In genomic region chr9:121331992-121332685, GRCh38 we compare ENCODE assay signal across 8 cellular contexts. TPM values are rescaled to one million over a fixed set of nuclear protein-coding genes. Genes with fewer than 3 reads are reported as not detected.
DNase-seq lines count a peak whose midpoint lies in the region; ATAC-seq and TF ChIP-seq lines count a peak whose summit lies in the region.

No MANE protein-coding gene starts in this region.

- CTCF ChIA-PET in IMR-90 (lab: Yijun Ruan, JAX), result interaction anchor here (0.5 to 1.2 kb wide), 6 partner anchors 8 to 562 kb away, joined by 3 to 6 read pairs (median 4); no protein-coding TSS in a partner anchor

- peak overlapping the region in 1 of 2 experiments; percentile 39; a peak in 1 of 4 replicates for H4K8ac ChIP-seq in IMR-90 (ENCODE audit: low read depth in 2 of 2, low read length in 2 of 2)

- DNase-seq in IMR-90, result peak; percentile 63
- peak; percentile 60 for DNase-seq in dedifferentiated amniotic fluid mesenchymal stem cell (ENCODE audit: extremely low spot score)
- no peak for DNase-seq in thyroid gland
- DNase-seq in MM.1S, result no peak
- DNase-seq in LoVo (ENCODE audit: low spot score), result no peak
- DNase-seq in NCI-H2107 (lab: John Stamatoyannopoulos, UW), result no peak

- H3K79me2 ChIP-seq in MM.1S (ENCODE audit: low read length), result no peaks in the 10 kb centered on the region

- H2AFZ ChIP-seq in IMR-90 (replicated peaks; ENCODE audit: low read length, poor library complexity), result no peak overlapping the region
- no peak overlapping the region for H2AFZ ChIP-seq in MM.1S (ENCODE audit: low read length)

- no peak overlapping the region; the same call in 1 of the 2 replicates for H3K23ac ChIP-seq in IMR-90 (ENCODE audit: low read depth, low read length)

- BruUV-seq in IMR-90 (replicated peaks; lab: Mats Ljungman, UMichigan), result no TSS peak

- H3K4ac ChIP-seq in IMR-90 (ENCODE audit: low read depth, low read length), result peak overlapping the region; percentile 47

- H3K27me3 ChIP-seq in IMR-90 (ENCODE audit: control insufficient read depth, insufficient read depth, low read length) (no peaks in the 10 kb centered on the region), liver (ENCODE audit: control insufficient read depth in 4 of 4, insufficient read depth in 4 of 4, low read length in 3 of 4) (no peaks in the 10 kb centered on the region), thyroid gland (no peaks in the 10 kb centered on the region), MM.1S (replicated peaks; ENCODE audit: insufficient read depth, low read length) (no peaks in the 10 kb centered on the region)

- H3K9ac ChIP-seq in IMR-90 (ENCODE audit: low read depth, low read length) (no peak overlapping the region), liver (ENCODE audit: low read depth in 1 of 2, low read length in 2 of 2) (no peak overlapping the region), MM.1S (ENCODE audit: low read length) (no peak overlapping the region)

- H3K18ac ChIP-seq in IMR-90 (ENCODE audit: low read depth, low read length), result 0 out of 2 replicates have a peak overlapping the region, but pooled peaks have one; percentile 7

- H3K9me3 ChIP-seq in IMR-90 (ENCODE audit: control insufficient read depth, insufficient read depth, low read length), result no peaks in the 10 kb centered on the region
- H3K9me3 ChIP-seq in liver (ENCODE audit: control insufficient read depth in 4 of 4, low read length in 3 of 4), result no peaks in the 10 kb centered on the region
- no peaks in the 10 kb centered on the region for H3K9me3 ChIP-seq in thyroid gland
- no peaks in the 10 kb centered on the region for H3K9me3 ChIP-seq in MM.1S (replicated peaks; ENCODE audit: insufficient read depth, low read length)

- peak overlapping the region; percentile 27; the same call in 1 of the 2 replicates for H2BK20ac ChIP-seq in IMR-90 (ENCODE audit: low read depth, low read length)

- H3K79me1 ChIP-seq in IMR-90 (ENCODE audit: low read depth in 1 of 2, low read length in 2 of 2), result peaks cover 3 to 48% of the 10 kb centered on the region in 2 experiments; a peak in 2 of 4 replicates

- no peak overlapping the region for H2BK15ac ChIP-seq in IMR-90 (ENCODE audit: low read depth, low read length)

- H3K9me2 ChIP-seq in MM.1S (replicated peaks; ENCODE audit: insufficient read depth, low read length), result no peaks in the 10 kb centered on the region

- intact Hi-C loops in IMR-90 (cut with micrococcal nuclease) (no loop called here), thyroid gland (cut with DNase I) (no loop called here)

- 67% methylated on average over 1 of the region's 14 CpGs; no CpG with 5 or more reads in 1 of the 2 experiments for WGBS in IMR-90 (ENCODE audit: extremely low coverage in 2 of 2, insufficient read length in 1 of 2), 2 experiments
- 88% methylated on average over 14 of the region's 14 CpGs for WGBS in liver
- WGBS in thyroid gland, 2 donors, result 74 to 77% methylated on average over 14 of the region's 14 CpGs

- 0 out of 2 replicates have a peak overlapping the region, but pooled peaks have one; percentile 20 for H2BK120ac ChIP-seq in IMR-90 (ENCODE audit: low read depth, low read length)

- H2AK5ac ChIP-seq in IMR-90 (ENCODE audit: low read depth, low read length), result peak overlapping the region; percentile 5; the same call in 1 of the 2 replicates

- H3K4me3 ChIP-seq in IMR-90 (ENCODE audit: insufficient read depth, low read depth, low read length) (no peak overlapping the region), liver (ENCODE audit: low read depth in 1 of 3, low read length in 3 of 3) (no peak overlapping the region), thyroid gland (replicated peaks in 1 of 3) (no peak overlapping the region), MM.1S (ENCODE audit: low read length) (no peak overlapping the region)

- in situ Hi-C loops in IMR-90 (cut with MboI; ENCODE audit: low sequenced_read_pairs), result no loop called here

- H2AK9ac ChIP-seq in IMR-90 (replicated peaks; ENCODE audit: low read depth, low read length, poor library complexity), result no peak overlapping the region

- peak; percentile 29; the same call in 1 of the 2 replicates for TF ChIP-seq RAD21 in IMR-90 (IDR thresholded peaks at IDR 0.05; ENCODE audit: low read length)
- TF ChIP-seq RAD21 in liver (IDR thresholded peaks at IDR 0.05), result peak; percentile 32 to 46

- H3K9me1 ChIP-seq in IMR-90 (ENCODE audit: insufficient read depth, low read length), result peaks cover 13% of the 10 kb centered on the region

- H3K36me3 ChIP-seq in IMR-90 (ENCODE audit: control insufficient read depth, insufficient read depth, low read length) (peaks cover 71% of the 10 kb centered on the region), liver (ENCODE audit: control insufficient read depth in 4 of 4, insufficient read depth in 3 of 4, low read depth in 1 of 4, low read length in 3 of 4) (peaks cover 9 to 30% (median 20%) of the 10 kb centered on the region in 4 donors), thyroid gland (peaks cover 41 to 55% of the 10 kb centered on the region in 2 donors), MM.1S (replicated peaks; ENCODE audit: insufficient read depth, low read length) (no peaks in the 10 kb centered on the region)

- H3K4me1 ChIP-seq in IMR-90 (ENCODE audit: control insufficient read depth, insufficient read depth, low read length), result peaks cover 10% of the 10 kb centered on the region
- peaks cover 0 to 3% (median 2%) of the 10 kb centered on the region in 4 donors for H3K4me1 ChIP-seq in liver (ENCODE audit: control insufficient read depth in 4 of 4, insufficient read depth in 4 of 4, low read length in 3 of 4)
- peaks cover 0 to 3% of the 10 kb centered on the region in 2 donors for H3K4me1 ChIP-seq in thyroid gland
- no peaks in the 10 kb centered on the region for H3K4me1 ChIP-seq in MM.1S (ENCODE audit: low read length)

- H4K91ac ChIP-seq in IMR-90 (ENCODE audit: insufficient read depth, low read depth, low read length), result 0 out of 2 replicates have a peak overlapping the region, but pooled peaks have one; percentile 8

- H2BK5ac ChIP-seq in IMR-90 (ENCODE audit: low read depth, low read length, poor library complexity, severe bottlenecking), result no peak overlapping the region

- no peak overlapping the region for H3K56ac ChIP-seq in IMR-90 (ENCODE audit: extremely low read depth, insufficient read depth, low read length)

- dilution Hi-C loops in IMR-90 (cut with HindIII; ENCODE audit: low sequenced_read_pairs, unreplicated experiment), result no loop called here

- H4K20me1 ChIP-seq in IMR-90 (ENCODE audit: insufficient read depth, low read length) (no peaks in the 10 kb centered on the region; the same call in 1 of the 2 replicates), MM.1S (ENCODE audit: insufficient read depth, low read length) (no peaks in the 10 kb centered on the region)

- H3K14ac ChIP-seq in IMR-90 (replicated peaks; ENCODE audit: low read depth, low read length), result peak overlapping the region; percentile 7; the same call in 1 of the 2 replicates

- peak; percentile 69 for ATAC-seq in IMR-90 (ENCODE audit: low read depth)
- ATAC-seq in HG03045 (IDR thresholded peaks at IDR 0.05; ENCODE audit: unreplicated experiment), result no peak

- H3F3A ChIP-seq in MM.1S (ENCODE audit: insufficient read depth, low read length), result no peaks in the 10 kb centered on the region

- H3K4me2 ChIP-seq in IMR-90 (ENCODE audit: low read depth, low read length), result no peak overlapping the region
- no peak overlapping the region for H3K4me2 ChIP-seq in MM.1S (ENCODE audit: low read depth, low read length)

- TF ChIP-seq CTCF in IMR-90 (conservative IDR thresholded peaks at IDR 0.05; ENCODE audit: low read depth, low read length) (peak; percentile 56), liver (IDR thresholded peaks at IDR 0.05; ENCODE audit: low read depth, low read length, missing input control) (peak; percentile 30), thyroid gland (IDR thresholded peaks at IDR 0.05) (peak in 1 of 6 experiments; percentile 10), MM.1S (IDR thresholded peaks at IDR 0.05; ENCODE audit: low read length) (no peak)

- peak overlapping the region; percentile 50; the same call in 1 of the 2 replicates for H3K27ac ChIP-seq in IMR-90 (ENCODE audit: insufficient read depth, low read length)
- no peak overlapping the region for H3K27ac ChIP-seq in liver (ENCODE audit: low read depth in 1 of 2, low read length in 2 of 2)
- H3K27ac ChIP-seq in thyroid gland, result peak overlapping the region in 2 of 3 donors; percentile 6 to 57
- H3K27ac ChIP-seq in MM.1S (ENCODE audit: low read length), result no peak overlapping the region

- no peak for TF ChIP-seq POLR2A in IMR-90 (IDR thresholded peaks at IDR 0.05; ENCODE audit: low read depth, low read length)
- TF ChIP-seq POLR2A in thyroid gland (IDR thresholded peaks at IDR 0.05), result no peak

- no peak overlapping the region for H4K5ac ChIP-seq in IMR-90 (ENCODE audit: low read depth, low read length)

- POLR2A ChIA-PET in IMR-90 (lab: Charles Lee; ENCODE audit: unreplicated experiment), result interaction anchor here (0.6 kb wide), 1 partner anchor 144 kb away, joined by 3 read pairs; no protein-coding TSS in a partner anchor

TF ChIP-seq in IMR-90, 13 proteins besides CTCF, POLR2A, EP300 and RAD21 (continues in another document):
- no peak for TF ChIP-seq MXI1 (IDR thresholded peaks at IDR 0.05; ENCODE audit: borderline replicate concordance, low read depth, low read length)
- TF ChIP-seq, protein P1, sequence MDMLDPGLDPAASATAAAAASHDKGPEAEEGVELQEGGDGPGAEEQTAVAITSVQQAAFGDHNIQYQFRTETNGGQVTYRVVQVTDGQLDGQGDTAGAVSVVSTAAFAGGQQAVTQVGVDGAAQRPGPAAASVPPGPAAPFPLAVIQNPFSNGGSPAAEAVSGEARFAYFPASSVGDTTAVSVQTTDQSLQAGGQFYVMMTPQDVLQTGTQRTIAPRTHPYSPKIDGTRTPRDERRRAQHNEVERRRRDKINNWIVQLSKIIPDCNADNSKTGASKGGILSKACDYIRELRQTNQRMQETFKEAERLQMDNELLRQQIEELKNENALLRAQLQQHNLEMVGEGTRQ (IDR thresholded peaks at IDR 0.05; ENCODE audit: low read depth, low read length), result no peak

TF ChIP-seq in liver, 16 proteins besides CTCF, POLR2A, EP300 and RAD21:
- TF ChIP-seq JUND (IDR thresholded peaks at IDR 0.05), result no peak
TF ChIP-seq in liver: peak in this region for 0.

RNA-seq across cellular contexts. Expression of gene STOM, which starts 37.9 kb away (rescaled TPM):
- total RNA-seq in IMR-90 (2012; rRNA removed), result 84.8 and 103 TPM in 2 replicates
- polyA plus RNA-seq in IMR-90 (2012; rRNA removed), result 67.6 and 78.4 TPM in 2 replicates
- polyA plus RNA-seq in IMR-90 (2012; cell fraction: cytosol; rRNA removed), result 45.3 TPM in 2 replicates
- polyA plus RNA-seq in IMR-90 (2012; cell fraction: nucleus; rRNA removed; ENCODE audit: low replicate concordance), result 9.8 and 44.1 TPM in 2 replicates
- 100 to 1,000 TPM; 318 to 398 TPM for total RNA-seq in liver
- 100 to 1,000 TPM; 150 to 212 TPM for polyA plus RNA-seq in liver
- total RNA-seq in thyroid gland, result 100 to 1,000 TPM; 104 to 275 (median 142) TPM

Comparison
In these comparisons a context has a peak if more than half of its experiments do, and no peak if none do; other contexts are left out.
1. DNase-seq: peak in IMR-90 (single experiment) and dedifferentiated amniotic fluid mesenchymal stem cell (single experiment); none in thyroid gland (0 of 2), MM.1S (single experiment), LoVo (single experiment) and NCI-H2107 (single experiment).
2. H3K27ac ChIP-seq: peak in IMR-90 (single experiment) and thyroid gland (2 of 3); none in liver (0 of 2) and MM.1S (single experiment).